8 cellular contexts compared by ENCODE assay signal in genomic region chr11:72812968-72813739, GRCh38. TPM values are rescaled to one million over a fixed set of nuclear protein-coding genes. Genes with fewer than 3 reads are reported as not detected.
DNase-seq lines count a peak whose midpoint lies in the region; ATAC-seq and TF ChIP-seq lines count a peak whose summit lies in the region.

No MANE protein-coding gene starts in this region.

- H3K36me3 ChIP-seq in Karpas-422 (ENCODE audit: insufficient read depth, low read length) (no peaks in the 10 kb centered on the region), iPS DF 6.9 (ENCODE audit: control insufficient read depth, insufficient read depth, low read length) (no peaks in the 10 kb centered on the region)

- H3K4me3 ChIP-seq in Karpas-422 (ENCODE audit: low read length) (peak overlapping the region; percentile 87), iPS DF 6.9 (ENCODE audit: low read length) (peak overlapping the region; percentile 70; the same call in 1 of the 2 replicates)

- peak; percentile 36 for TF ChIP-seq POLR2A in GM19193 (IDR thresholded peaks at IDR 0.05; ENCODE audit: extremely low read depth, insufficient read depth, insufficient read length)

- peaks cover 44% of the 10 kb centered on the region for H3K4me1 Mint-ChIP-seq in activated naive CD8-positive, alpha-beta T cell treated with anti-CD3 and anti-CD28 coated beads, Interleukin-2, amount 50 U/mL, for 24 hours

- no peaks in the 10 kb centered on the region for H3K9me3 Mint-ChIP-seq in activated naive CD8-positive, alpha-beta T cell treated with anti-CD3 and anti-CD28 coated beads, Interleukin-2, amount 50 U/mL, for 24 hours

- DNase-seq in AML-193 (lab: John Stamatoyannopoulos, UW) (peak; percentile 71 to 74), Karpas-422 (peak; percentile 87), SW480 (ENCODE audit: low spot score) (peak; percentile 52), iPS DF 6.9 (ENCODE audit: low read depth, low spot score) (no peak), posterior vena cava (ENCODE audit: low spot score) (no peak)
- peak; percentile 81 for DNase-seq in activated naive CD8-positive, alpha-beta T cell treated with anti-CD3 and anti-CD28 coated beads, Interleukin-2, amount 50 U/mL, for 24 hours
- peak; percentile 57 for DNase-seq in stimulated activated CD4-positive, alpha-beta T cell treated with anti-CD3 and anti-CD28 coated beads, Interleukin-12 subunit alpha, Interleukin-12 subunit beta, amount 100 ng/mL, for 4 hours

- peaks cover 3% of the 10 kb centered on the region; the same call in 1 of the 2 replicates for H3K79me2 ChIP-seq in Karpas-422 (ENCODE audit: low read length)

- intact Hi-C loops in posterior vena cava (cut with DNase I), result no loop called here

- no peaks in the 10 kb centered on the region for H4K20me1 ChIP-seq in Karpas-422 (ENCODE audit: insufficient read depth, low read depth, low read length)

- H3K27ac ChIP-seq in Karpas-422 (ENCODE audit: low read length), result peak overlapping the region; percentile 80
- H3K27ac ChIP-seq in iPS DF 6.9 (ENCODE audit: low read length), result no peak overlapping the region

- peak overlapping the region; percentile 85 for H3K9ac ChIP-seq in Karpas-422 (ENCODE audit: low read length)

- H3K4me1 ChIP-seq in Karpas-422 (ENCODE audit: low read length) (peaks cover 41% of the 10 kb centered on the region), iPS DF 6.9 (ENCODE audit: control insufficient read depth, insufficient read depth, low read length) (peaks cover 4% of the 10 kb centered on the region; the same call in 1 of the 2 replicates)

- peaks cover 39% of the 10 kb centered on the region for H3K36me3 Mint-ChIP-seq in activated naive CD8-positive, alpha-beta T cell treated with anti-CD3 and anti-CD28 coated beads, Interleukin-2, amount 50 U/mL, for 24 hours (ENCODE audit: low read depth)

- H2AFZ ChIP-seq in Karpas-422 (ENCODE audit: low read length), result peak overlapping the region; percentile 63

- no peaks in the 10 kb centered on the region for H3K9me2 ChIP-seq in Karpas-422 (replicated peaks; ENCODE audit: insufficient read depth, low read length)

- no peaks in the 10 kb centered on the region for H3K27me3 Mint-ChIP-seq in activated naive CD8-positive, alpha-beta T cell treated with anti-CD3 and anti-CD28 coated beads, Interleukin-2, amount 50 U/mL, for 24 hours

- H3K9me3 ChIP-seq in Karpas-422 (ENCODE audit: low read length), result no peaks in the 10 kb centered on the region
- H3K9me3 ChIP-seq in iPS DF 6.9 (ENCODE audit: control insufficient read depth, insufficient read depth, low read length), result no peaks in the 10 kb centered on the region

- ATAC-seq in activated naive CD8-positive, alpha-beta T cell treated with anti-CD3 and anti-CD28 coated beads, Interleukin-2, amount 50 U/mL, for 24 hours, result peak; percentile 70

- peak overlapping the region; percentile 91 for H3K27ac Mint-ChIP-seq in activated naive CD8-positive, alpha-beta T cell treated with anti-CD3 and anti-CD28 coated beads, Interleukin-2, amount 50 U/mL, for 24 hours

- no peaks in the 10 kb centered on the region for H3K27me3 ChIP-seq in Karpas-422 (ENCODE audit: low read length)
- H3K27me3 ChIP-seq in iPS DF 6.9 (ENCODE audit: control insufficient read depth, insufficient read depth, low read length), result no peaks in the 10 kb centered on the region

- H3K4me3 Mint-ChIP-seq in activated naive CD8-positive, alpha-beta T cell treated with anti-CD3 and anti-CD28 coated beads, Interleukin-2, amount 50 U/mL, for 24 hours, result peak overlapping the region; percentile 93

- H3K4me2 ChIP-seq in Karpas-422 (ENCODE audit: low read depth, low read length, poor library complexity, severe bottlenecking), result peak overlapping the region; percentile 95

- no CpG with 5 or more reads among the region's 24 CpGs for WGBS in iPS DF 6.9 (ENCODE audit: insufficient coverage, insufficient read length)

RNA-seq across cellular contexts. Expression of gene ATG16L2, which starts 1.1 kb away (rescaled TPM):
- 14.8 and 20.2 TPM in 2 replicates for total RNA-seq in Karpas-422 (2014; rRNA removed; shearing (Covaris generic); ENCODE audit: low replicate concordance)
- total RNA-seq in posterior vena cava, result 10 to 100 TPM; 13.5 to 17.6 TPM

RNA-seq across cellular contexts. Expression of gene STARD10, which starts 19.3 kb away (rescaled TPM):
- 4.3 and 4.7 TPM in 2 replicates for total RNA-seq in Karpas-422 (2014; rRNA removed; shearing (Covaris generic); ENCODE audit: low replicate concordance)
- total RNA-seq in posterior vena cava, result 10 to 100 TPM; 20.4 to 22.1 TPM

Comparison
In these comparisons a context has a peak if more than half of its experiments do, and no peak if none do; other contexts are left out.
1. DNase-seq: peak in AML-193 (2 of 2), Karpas-422 (single experiment), SW480 (single experiment), activated naive CD8-positive, alpha-beta T cell treated with anti-CD3 and anti-CD28 coated beads, Interleukin-2, amount 50 U/mL, for 24 hours (single experiment) and stimulated activated CD4-positive, alpha-beta T cell treated with anti-CD3 and anti-CD28 coated beads, Interleukin-12 subunit alpha, Interleukin-12 subunit beta, amount 100 ng/mL, for 4 hours (single experiment); none in iPS DF 6.9 (single experiment) and posterior vena cava (single experiment).